Comparison of ENCODE assay signal across 8 cellular contexts in the genomic region with DNA sequence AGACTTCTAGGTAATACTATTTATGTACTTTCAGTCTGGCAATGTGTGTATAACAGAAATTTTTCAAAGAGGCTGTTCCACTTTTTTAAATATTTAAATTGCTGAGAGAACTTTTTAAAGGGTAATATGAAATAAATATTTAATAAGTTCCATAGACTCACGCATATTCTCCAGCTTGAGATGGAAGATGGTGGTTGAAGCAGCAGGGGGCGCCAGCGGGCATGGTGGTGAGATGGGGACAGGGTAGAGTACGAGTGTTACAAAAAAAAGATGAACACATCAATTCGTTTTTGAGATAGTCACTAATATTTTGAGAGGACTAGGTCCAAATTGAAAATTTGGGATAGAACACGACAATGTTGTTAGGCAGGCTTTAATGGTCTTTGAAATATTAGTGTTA.
DNase-seq lines count a peak whose midpoint lies in the region; ATAC-seq, FAIRE-seq and TF ChIP-seq lines count a peak whose summit lies in the region.

No MANE protein-coding gene starts in this region.

- no peak overlapping the region for H3K27ac ChIP-seq in keratinocyte (ENCODE audit: control insufficient read depth, insufficient read depth, low read length)

- no peaks in the 10 kb centered on the region for H3K79me2 ChIP-seq in keratinocyte (ENCODE audit: control insufficient read depth, insufficient read depth, low read length)

- no peaks in the 10 kb centered on the region for H3K36me3 ChIP-seq in keratinocyte (ENCODE audit: control insufficient read depth in 2 of 2, extremely low read depth in 1 of 2, insufficient read depth in 2 of 2, low read length in 2 of 2)

- ATAC-seq in HG02973 (IDR thresholded peaks at IDR 0.05; ENCODE audit: unreplicated experiment) (peak; percentile 84), GM21528 (IDR thresholded peaks at IDR 0.05; ENCODE audit: low FRiP score, unreplicated experiment) (no peak)

- dilution Hi-C loops in keratinocyte (cut with MboI; ENCODE audit: extremely low pct_ligation_motif_present, low sequenced_read_pairs) = no loop called here

- TF ChIP-seq CTCF in GM12875 (IDR thresholded peaks at IDR 0.05; ENCODE audit: borderline replicate concordance, insufficient read depth, low read depth, low read length) = peak; percentile 50; the same call in 1 of the 2 replicates
- peak; percentile 63 to 74 (median 70) for TF ChIP-seq CTCF in keratinocyte (optimal IDR thresholded peaks at IDR 0.05 in 1 of 3, IDR thresholded peaks at IDR 0.05 in 1 of 3, conservative IDR thresholded peaks at IDR 0.05 in 1 of 3; ENCODE audit: extremely low read depth in 1 of 3, insufficient read depth in 2 of 3, low read length in 3 of 3)

- H3K4me1 ChIP-seq in keratinocyte (ENCODE audit: control insufficient read depth, extremely low read depth, insufficient read depth, low read length) = no peaks in the 10 kb centered on the region

- H3K4me3 ChIP-seq in GM12875 (ENCODE audit: low read depth, low read length) (no peak overlapping the region), keratinocyte (ENCODE audit: control insufficient read depth in 2 of 3, extremely low read depth in 1 of 3, insufficient read depth in 2 of 3, low read depth in 1 of 3, low read length in 3 of 3) (no peak overlapping the region)

- no peaks in the 10 kb centered on the region for H4K20me1 ChIP-seq in keratinocyte (ENCODE audit: control insufficient read depth, extremely low read depth, insufficient read depth, low read length)

- no peaks in the 10 kb centered on the region for H3K27me3 ChIP-seq in keratinocyte (ENCODE audit: control insufficient read depth, extremely low read depth, insufficient read depth, low read length)

- no peak overlapping the region for H3K4me2 ChIP-seq in keratinocyte (ENCODE audit: control insufficient read depth, extremely low read depth, insufficient read depth, low read depth, low read length)

- FAIRE-seq in keratinocyte (lab: Jason Lieb, UNC) = no peak

- H3K9me3 ChIP-seq in keratinocyte (ENCODE audit: control insufficient read depth, low read depth, low read length) = no peaks in the 10 kb centered on the region

- no peak overlapping the region for H3K9ac ChIP-seq in keratinocyte (ENCODE audit: control insufficient read depth, extremely low read depth, insufficient read depth, low read length)

- H3K9me1 ChIP-seq in keratinocyte (ENCODE audit: control insufficient read depth, extremely low read depth, insufficient read depth, low read length) = no peaks in the 10 kb centered on the region

- no peak overlapping the region for H2AFZ ChIP-seq in keratinocyte (ENCODE audit: control insufficient read depth, low read length)

- peak; percentile 25 for DNase-seq in SK-N-DZ (ENCODE audit: low spot score)
- peak; percentile 56 for DNase-seq in activated naive CD4-positive, alpha-beta T cell treated with Interleukin-2 at 50 U/mL for 16 hours
- no peak for DNase-seq in keratinocyte (ENCODE audit: low read depth, low spot score)
- DNase-seq in stimulated activated CD8-positive, alpha-beta memory T cell treated with anti-CD3 and anti-CD28 coated beads, Interleukin-4, amount 100 ng/mL, for 24 hours (ENCODE audit: low read depth) = peak; percentile 43
- DNase-seq in NCI-H1092 (lab: John Stamatoyannopoulos, UW) = no peak

Comparison
In these comparisons a context has a peak if more than half of its experiments do, and no peak if none do; other contexts are left out.
1. DNase-seq: peak in SK-N-DZ (single experiment), activated naive CD4-positive, alpha-beta T cell treated with Interleukin-2 at 50 U/mL for 16 hours (single experiment) and stimulated activated CD8-positive, alpha-beta memory T cell treated with anti-CD3 and anti-CD28 coated beads, Interleukin-4, amount 100 ng/mL, for 24 hours (single experiment); none in keratinocyte (single experiment) and NCI-H1092 (single experiment).